ENCODE assay signal across 20 cellular contexts in the genomic region with DNA sequence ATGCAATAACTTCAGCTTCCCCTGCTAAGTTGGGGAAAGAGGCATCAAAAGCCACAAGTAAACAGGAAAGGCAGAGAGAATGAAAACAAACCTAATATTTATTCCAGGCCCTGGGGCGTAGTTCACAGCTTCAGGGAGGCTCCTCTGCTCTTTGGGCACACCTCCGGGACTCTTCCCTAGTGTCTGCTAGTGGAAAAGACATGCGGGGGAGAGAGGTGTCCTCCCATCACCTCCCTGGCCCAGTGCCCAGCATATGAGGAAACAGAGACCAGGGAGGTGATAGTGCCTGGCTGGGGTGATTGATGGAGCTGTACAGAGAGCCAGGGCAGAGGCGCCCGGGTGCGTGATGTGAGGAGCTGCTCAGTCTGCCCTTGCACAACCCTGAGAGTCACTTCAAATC.
A peak's percentile ranks its signal among the peaks of the same experiment; 100 is the strongest.
DNase-seq lines count a peak whose midpoint lies in the region; ATAC-seq, FAIRE-seq and TF ChIP-seq lines count a peak whose summit lies in the region.
"Had no signal": no experiment of that assay in that cellular context is flagged by ENCODE, and none has a peak within 500 bp of the region (broad histone marks: within the 10 kb centered on the region; RNA-seq: fewer than 3 reads in every experiment).

No MANE protein-coding gene starts in this region.

- peak overlapping the region; percentile 65 for H3K4me2 ChIP-seq in PC-9

- H3K79me2 ChIP-seq in PC-9 (ENCODE audit: low read depth), result no peaks in the 10 kb centered on the region

- ATAC-seq in right cardiac atrium (peak; percentile 37 to 43), HG03378 (IDR thresholded peaks at IDR 0.05; ENCODE audit: unreplicated experiment) (no peak)
- ATAC-seq: left colon, PC-3 had no signal

- no peak for TF ChIP-seq POLR2A in uterus (IDR thresholded peaks at IDR 0.05)

- WGBS in right cardiac atrium, result 26% methylated on average over 6 of the region's 6 CpGs

- no peak for DNase-seq in right cardiac atrium
- no peak for DNase-seq in cardiac septum (ENCODE audit: low spot score)
- peak in 1 of 2 experiments; percentile 59 for DNase-seq in PC-9
- peak; percentile 65 for DNase-seq in kidney glomerular epithelial cell (lab: John Stamatoyannopoulos, UW)
- DNase-seq in uterus, result peak; percentile 30 to 54
- DNase-seq in NCI-H526 treated with DMSO at 0.1 percent for 48 hours (lab: John Stamatoyannopoulos, UW), result no peak
- DNase-seq in GM19239 (ENCODE audit: insufficient read length, low spot score), result no peak
- DNase-seq: activated CD4-positive, CD25-positive, alpha-beta regulatory T cell treated with anti-CD3 and anti-CD28 coated beads, Interleukin-2, amount 50 U/mL, for 72 hours; activated gamma-delta T cell; cerebellar nuclear complex; GM23248; heart right ventricle; left colon; NCI-H1694 treated with DMSO at 0.1 percent for 48 hours; stimulated activated CD4-positive, alpha-beta T cell treated with anti-CD3 and anti-CD28 coated beads, Interleukin-15, amount 100 ng/mL, for 24 hours; stomach had no signal

- H3K27ac ChIP-seq in right cardiac atrium (ENCODE audit: low read length), result no peak overlapping the region
- H3K27ac ChIP-seq in PC-9, result peak overlapping the region; percentile 53
- no peak overlapping the region for H3K27ac ChIP-seq in uterus
- H3K27ac ChIP-seq: GM23248, heart right ventricle, stomach, tibial nerve had no signal

- H4K20me1 ChIP-seq in PC-9 (ENCODE audit: insufficient read depth), result no peaks in the 10 kb centered on the region

- H3K36me3 ChIP-seq in PC-9 (ENCODE audit: low read depth), result no peaks in the 10 kb centered on the region
- no peaks in the 10 kb centered on the region for H3K36me3 ChIP-seq in uterus
- H3K36me3 ChIP-seq: heart right ventricle, stomach, tibial nerve had no signal

- peaks cover 22% of the 10 kb centered on the region for H3F3A ChIP-seq in PC-9 (ENCODE audit: insufficient read depth, low read depth)

- H3K27me3 ChIP-seq in right cardiac atrium (ENCODE audit: control insufficient read depth, insufficient read depth) (no peaks in the 10 kb centered on the region), PC-9 (ENCODE audit: insufficient read depth, low read depth) (no peaks in the 10 kb centered on the region), uterus (no peaks in the 10 kb centered on the region)

- 0 out of 2 replicates have a peak overlapping the region, but pooled peaks have one; percentile 30 for H2AFZ ChIP-seq in PC-9
- H2AFZ ChIP-seq: GM23248 had no signal

- H3K9me3 ChIP-seq in right cardiac atrium (ENCODE audit: control insufficient read depth, low read length), result no peaks in the 10 kb centered on the region
- no peaks in the 10 kb centered on the region for H3K9me3 ChIP-seq in PC-9 (ENCODE audit: insufficient read depth, low read depth)
- H3K9me3 ChIP-seq in uterus, result no peaks in the 10 kb centered on the region
- H3K9me3 ChIP-seq: heart right ventricle, stomach, tibial nerve had no signal

- H3K4me1 ChIP-seq in right cardiac atrium (ENCODE audit: control insufficient read depth, insufficient read depth, low read length) (no peaks in the 10 kb centered on the region), PC-9 (replicated peaks; ENCODE audit: insufficient read depth) (peaks cover 25% of the 10 kb centered on the region), uterus (no peaks in the 10 kb centered on the region)
- H3K4me1 ChIP-seq: heart right ventricle, tibial nerve had no signal

- H3K4me3 ChIP-seq in right cardiac atrium (ENCODE audit: low read length), result no peak overlapping the region
- no peak overlapping the region for H3K4me3 ChIP-seq in PC-9
- H3K4me3 ChIP-seq in uterus, result no peak overlapping the region
- H3K4me3 ChIP-seq: GM23248, heart right ventricle, stomach, tibial nerve had no signal

- no peak for FAIRE-seq in GM19239 (lab: Jason Lieb, UNC)
- FAIRE-seq: HTR-8/SVneo had no signal

- TF ChIP-seq CTCF in PC-9 (conservative IDR thresholded peaks at IDR 0.05), result no peak
- no peak for TF ChIP-seq CTCF in uterus (IDR thresholded peaks at IDR 0.05)

- CTCF ChIA-PET in PC-9 (lab: Charles Lee), result interaction anchor here (0.6 kb wide), 2 partner anchors 95 to 395 kb away, joined by 3 to 5 read pairs; no protein-coding TSS in a partner anchor

- POLR2A ChIA-PET in PC-9 (lab: Charles Lee; ENCODE audit: unreplicated experiment), result no interaction called here

- intact Hi-C loops in right cardiac atrium (cut with DNase I), result no loop called here
- intact Hi-C loops in cardiac septum (cut with DNase I), result no loop called here
- intact Hi-C loops in PC-9 (cut with micrococcal nuclease; ENCODE audit: unreplicated experiment), result no loop called here
- intact Hi-C loops in uterus (cut with DNase I; ENCODE audit: low total_unique reads), result no loop called here

- H3K9me2 ChIP-seq in PC-9 (ENCODE audit: insufficient read depth), result no peaks in the 10 kb centered on the region

- BruUV-seq in PC-9 (replicated peaks; lab: Mats Ljungman, UMichigan), result no TSS peak

Comparison
In these comparisons a context has a peak if more than half of its experiments do, and no peak if none do; other contexts are left out.
1. DNase-seq: peak in kidney glomerular epithelial cell (single experiment) and uterus (2 of 2); none in right cardiac atrium (0 of 3), cardiac septum (single experiment), NCI-H526 treated with DMSO at 0.1 percent for 48 hours (single experiment) and GM19239 (single experiment).